ENCODE assay signal across 1 cellular context in the genomic region with DNA sequence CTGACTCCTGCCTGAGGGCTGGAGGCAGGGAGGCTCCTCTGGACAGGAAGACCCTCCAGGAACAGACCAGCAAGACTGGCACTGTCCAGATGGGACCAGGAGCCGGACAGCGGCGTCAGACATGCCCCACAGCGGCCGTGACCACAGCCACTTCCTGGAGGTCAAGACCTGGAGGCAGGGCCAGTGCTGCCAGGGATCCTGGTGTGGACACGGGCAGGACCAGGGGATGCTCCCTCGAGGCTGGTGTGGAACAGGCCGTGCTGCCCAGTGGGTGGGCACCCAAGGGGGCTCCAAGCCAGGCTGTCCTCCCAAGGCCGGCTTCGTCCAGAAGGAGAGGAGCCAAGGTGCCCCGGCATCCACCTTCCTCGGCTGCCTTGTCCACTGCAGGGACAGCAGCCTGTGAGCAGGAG.
TF ChIP-seq lines count a peak whose summit lies in the region.

No MANE protein-coding gene starts in this region.

TF ChIP-seq in HepG2, 621 proteins besides CTCF, POLR2A, EP300 and RAD21 (continued from another document and continues in another):
- no peak for TF ChIP-seq ZNF318 (CRISPR knock-in tag; IDR thresholded peaks at IDR 0.05)
- no peak for TF ChIP-seq NR1H2 (CRISPR knock-in tag; IDR thresholded peaks at IDR 0.05; ENCODE audit: borderline replicate concordance, low read depth)
- TF ChIP-seq, protein P1, sequence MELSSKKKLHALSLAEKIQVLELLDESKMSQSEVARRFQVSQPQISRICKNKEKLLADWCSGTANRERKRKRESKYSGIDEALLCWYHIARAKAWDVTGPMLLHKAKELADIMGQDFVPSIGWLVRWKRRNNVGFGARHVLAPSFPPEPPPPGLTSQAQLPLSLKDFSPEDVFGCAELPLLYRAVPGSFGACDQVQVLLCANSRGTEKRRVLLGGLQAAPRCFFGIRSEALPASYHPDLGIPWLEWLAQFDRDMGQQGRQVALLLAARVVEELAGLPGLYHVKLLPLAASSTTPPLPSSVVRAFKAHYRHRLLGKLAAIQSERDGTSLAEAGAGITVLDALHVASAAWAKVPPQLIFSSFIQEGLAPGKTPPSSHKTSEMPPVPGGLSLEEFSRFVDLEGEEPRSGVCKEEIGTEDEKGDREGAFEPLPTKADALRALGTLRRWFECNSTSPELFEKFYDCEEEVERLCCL (CRISPR knock-in tag; IDR thresholded peaks at IDR 0.05; ENCODE audit: borderline replicate concordance), result no peak
- TF ChIP-seq TCF12 (IDR thresholded peaks at IDR 0.05), result no peak
- TF ChIP-seq TCF12 (CRISPR knock-in tag; IDR thresholded peaks at IDR 0.05), result no peak
- TF ChIP-seq, protein P2, sequence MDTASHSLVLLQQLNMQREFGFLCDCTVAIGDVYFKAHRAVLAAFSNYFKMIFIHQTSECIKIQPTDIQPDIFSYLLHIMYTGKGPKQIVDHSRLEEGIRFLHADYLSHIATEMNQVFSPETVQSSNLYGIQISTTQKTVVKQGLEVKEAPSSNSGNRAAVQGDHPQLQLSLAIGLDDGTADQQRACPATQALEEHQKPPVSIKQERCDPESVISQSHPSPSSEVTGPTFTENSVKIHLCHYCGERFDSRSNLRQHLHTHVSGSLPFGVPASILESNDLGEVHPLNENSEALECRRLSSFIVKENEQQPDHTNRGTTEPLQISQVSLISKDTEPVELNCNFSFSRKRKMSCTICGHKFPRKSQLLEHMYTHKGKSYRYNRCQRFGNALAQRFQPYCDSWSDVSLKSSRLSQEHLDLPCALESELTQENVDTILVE (CRISPR knock-in tag; IDR thresholded peaks at IDR 0.05), result no peak
- no peak for TF ChIP-seq ZNF329 (CRISPR knock-in tag; IDR thresholded peaks at IDR 0.05; ENCODE audit: low read depth)
- no peak for TF ChIP-seq ASH2L (IDR thresholded peaks at IDR 0.05; ENCODE audit: insufficient read length, low read depth, low read length)
- no peak for TF ChIP-seq TEAD3 (CRISPR knock-in tag; optimal IDR thresholded peaks at IDR 0.05; ENCODE audit: borderline replicate concordance)
- TF ChIP-seq, protein P3, sequence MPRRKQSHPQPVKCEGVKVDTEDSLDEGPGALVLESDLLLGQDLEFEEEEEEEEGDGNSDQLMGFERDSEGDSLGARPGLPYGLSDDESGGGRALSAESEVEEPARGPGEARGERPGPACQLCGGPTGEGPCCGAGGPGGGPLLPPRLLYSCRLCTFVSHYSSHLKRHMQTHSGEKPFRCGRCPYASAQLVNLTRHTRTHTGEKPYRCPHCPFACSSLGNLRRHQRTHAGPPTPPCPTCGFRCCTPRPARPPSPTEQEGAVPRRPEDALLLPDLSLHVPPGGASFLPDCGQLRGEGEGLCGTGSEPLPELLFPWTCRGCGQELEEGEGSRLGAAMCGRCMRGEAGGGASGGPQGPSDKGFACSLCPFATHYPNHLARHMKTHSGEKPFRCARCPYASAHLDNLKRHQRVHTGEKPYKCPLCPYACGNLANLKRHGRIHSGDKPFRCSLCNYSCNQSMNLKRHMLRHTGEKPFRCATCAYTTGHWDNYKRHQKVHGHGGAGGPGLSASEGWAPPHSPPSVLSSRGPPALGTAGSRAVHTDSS (CRISPR knock-in tag; conservative IDR thresholded peaks at IDR 0.05), result no peak
- 0 out of 2 replicates have a peak, but pooled peaks have one; percentile 12 for TF ChIP-seq ZNF263 (CRISPR knock-in tag; IDR thresholded peaks at IDR 0.05)
- peak; percentile 54 for TF ChIP-seq DBP (CRISPR knock-in tag; IDR thresholded peaks at IDR 0.05; ENCODE audit: not compliant biosample characterization)
- no peak for TF ChIP-seq HMG20B (CRISPR knock-in tag; conservative IDR thresholded peaks at IDR 0.05)
- no peak for TF ChIP-seq ZNF614 (CRISPR knock-in tag; IDR thresholded peaks at IDR 0.05; ENCODE audit: borderline replicate concordance)
- TF ChIP-seq, protein P4, sequence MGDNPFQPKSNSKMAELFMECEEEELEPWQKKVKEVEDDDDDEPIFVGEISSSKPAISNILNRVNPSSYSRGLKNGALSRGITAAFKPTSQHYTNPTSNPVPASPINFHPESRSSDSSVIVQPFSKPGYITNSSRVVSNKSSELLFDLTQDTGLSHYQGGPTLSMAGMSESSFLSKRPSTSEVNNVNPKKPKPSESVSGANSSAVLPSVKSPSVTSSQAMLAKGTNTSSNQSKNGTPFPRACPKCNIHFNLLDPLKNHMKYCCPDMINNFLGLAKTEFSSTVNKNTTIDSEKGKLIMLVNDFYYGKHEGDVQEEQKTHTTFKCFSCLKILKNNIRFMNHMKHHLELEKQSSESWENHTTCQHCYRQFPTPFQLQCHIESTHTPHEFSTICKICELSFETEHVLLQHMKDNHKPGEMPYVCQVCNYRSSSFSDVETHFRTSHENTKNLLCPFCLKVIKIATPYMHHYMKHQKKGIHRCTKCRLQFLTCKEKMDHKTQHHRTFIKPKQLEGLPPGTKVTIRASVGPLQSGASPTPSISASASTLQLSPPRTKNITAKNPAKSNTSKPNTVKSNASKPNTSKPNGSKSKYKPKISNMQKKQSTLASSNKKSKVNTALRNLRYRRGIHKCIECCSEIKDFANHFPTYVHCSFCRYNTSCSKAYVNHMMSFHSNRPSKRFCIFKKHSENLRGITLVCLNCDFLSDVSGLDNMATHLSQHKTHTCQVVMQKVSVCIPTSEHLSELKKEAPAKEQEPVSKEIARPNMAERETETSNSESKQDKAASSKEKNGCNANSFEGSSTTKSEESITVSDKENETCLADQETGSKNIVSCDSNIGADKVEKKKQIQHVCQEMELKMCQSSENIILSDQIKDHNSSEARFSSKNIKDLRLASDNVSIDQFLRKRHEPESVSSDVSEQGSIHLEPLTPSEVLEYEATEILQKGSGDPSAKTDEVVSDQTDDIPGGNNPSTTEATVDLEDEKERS (CRISPR knock-in tag; IDR thresholded peaks at IDR 0.05), result no peak
- no peak for TF ChIP-seq ZNF232 (CRISPR knock-in tag; IDR thresholded peaks at IDR 0.05; ENCODE audit: borderline replicate concordance)
- 0 out of 2 replicates have a peak, but pooled peaks have one; percentile 39 for TF ChIP-seq RFXAP (CRISPR knock-in tag; IDR thresholded peaks at IDR 0.05; ENCODE audit: borderline replicate concordance)
- TF ChIP-seq ZNF792 (CRISPR knock-in tag; IDR thresholded peaks at IDR 0.05), result no peak
- TF ChIP-seq JDP2 (CRISPR knock-in tag; IDR thresholded peaks at IDR 0.05; ENCODE audit: borderline replicate concordance), result no peak
- TF ChIP-seq SPEN (CRISPR knock-in tag; IDR thresholded peaks at IDR 0.05; ENCODE audit: low read depth), result no peak
- no peak; the same call in 1 of the 2 replicates for TF ChIP-seq ZNF616 (CRISPR knock-in tag; IDR thresholded peaks at IDR 0.05; ENCODE audit: low read depth)
- no peak for TF ChIP-seq ZNF260 (CRISPR knock-in tag; IDR thresholded peaks at IDR 0.05; ENCODE audit: borderline replicate concordance, low read depth)
- TF ChIP-seq ATF2 (CRISPR knock-in tag; IDR thresholded peaks at IDR 0.05), result no peak
- TF ChIP-seq ZNF34 (CRISPR knock-in tag; IDR thresholded peaks at IDR 0.05; ENCODE audit: borderline replicate concordance), result no peak
- TF ChIP-seq HNF4G (IDR thresholded peaks at IDR 0.05; ENCODE audit: borderline replicate concordance, low read depth, low read length), result no peak
- no peak; the same call in 1 of the 2 replicates for TF ChIP-seq HNF4G (CRISPR knock-in tag; IDR thresholded peaks at IDR 0.05; ENCODE audit: borderline replicate concordance, low read depth)
- TF ChIP-seq ZMAT3 (CRISPR knock-in tag; conservative IDR thresholded peaks at IDR 0.05), result no peak
- no peak for TF ChIP-seq ZNF790 (CRISPR knock-in tag; IDR thresholded peaks at IDR 0.05; ENCODE audit: borderline replicate concordance)
- TF ChIP-seq, protein P5, sequence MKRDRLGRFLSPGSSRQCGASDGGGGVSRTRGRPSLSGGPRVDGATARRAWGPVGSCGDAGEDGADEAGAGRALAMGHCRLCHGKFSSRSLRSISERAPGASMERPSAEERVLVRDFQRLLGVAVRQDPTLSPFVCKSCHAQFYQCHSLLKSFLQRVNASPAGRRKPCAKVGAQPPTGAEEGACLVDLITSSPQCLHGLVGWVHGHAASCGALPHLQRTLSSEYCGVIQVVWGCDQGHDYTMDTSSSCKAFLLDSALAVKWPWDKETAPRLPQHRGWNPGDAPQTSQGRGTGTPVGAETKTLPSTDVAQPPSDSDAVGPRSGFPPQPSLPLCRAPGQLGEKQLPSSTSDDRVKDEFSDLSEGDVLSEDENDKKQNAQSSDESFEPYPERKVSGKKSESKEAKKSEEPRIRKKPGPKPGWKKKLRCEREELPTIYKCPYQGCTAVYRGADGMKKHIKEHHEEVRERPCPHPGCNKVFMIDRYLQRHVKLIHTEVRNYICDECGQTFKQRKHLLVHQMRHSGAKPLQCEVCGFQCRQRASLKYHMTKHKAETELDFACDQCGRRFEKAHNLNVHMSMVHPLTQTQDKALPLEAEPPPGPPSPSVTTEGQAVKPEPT (CRISPR knock-in tag; IDR thresholded peaks at IDR 0.05; ENCODE audit: low read depth), result peak; percentile 38; the same call in 1 of the 2 replicates
- TF ChIP-seq SETDB1 (CRISPR knock-in tag; IDR thresholded peaks at IDR 0.05; ENCODE audit: borderline replicate concordance), result no peak
- TF ChIP-seq NFYC (CRISPR knock-in tag; IDR thresholded peaks at IDR 0.05), result no peak
- TF ChIP-seq PAWR (CRISPR knock-in tag; IDR thresholded peaks at IDR 0.05; ENCODE audit: borderline replicate concordance), result 0 out of 2 replicates have a peak, but pooled peaks have one; percentile 74
- no peak for TF ChIP-seq NCOR1 (IDR thresholded peaks at IDR 0.05; ENCODE audit: borderline replicate concordance, low read length)
- no peak for TF ChIP-seq IRX3 (CRISPR knock-in tag; IDR thresholded peaks at IDR 0.05; ENCODE audit: borderline replicate concordance, low read depth)
- TF ChIP-seq CEBPB (IDR thresholded peaks at IDR 0.05; ENCODE audit: borderline replicate concordance, low read depth, low read length), result no peak
- no peak for TF ChIP-seq MAFF (IDR thresholded peaks at IDR 0.05; ENCODE audit: low read depth, low read length)
- TF ChIP-seq CAMTA2 (CRISPR knock-in tag; IDR thresholded peaks at IDR 0.05; ENCODE audit: borderline replicate concordance), result no peak
- 0 out of 2 replicates have a peak, but pooled peaks have one; percentile 4 for TF ChIP-seq ZNF546 (CRISPR knock-in tag; conservative IDR thresholded peaks at IDR 0.05)
- no peak for TF ChIP-seq HDAC6 (IDR thresholded peaks at IDR 0.05; ENCODE audit: low read depth, low read length)
- no peak for TF ChIP-seq CHD4 (IDR thresholded peaks at IDR 0.05; ENCODE audit: borderline replicate concordance, low read length)
- TF ChIP-seq MIER2 (CRISPR knock-in tag; IDR thresholded peaks at IDR 0.05), result no peak
